In the genomic region with DNA sequence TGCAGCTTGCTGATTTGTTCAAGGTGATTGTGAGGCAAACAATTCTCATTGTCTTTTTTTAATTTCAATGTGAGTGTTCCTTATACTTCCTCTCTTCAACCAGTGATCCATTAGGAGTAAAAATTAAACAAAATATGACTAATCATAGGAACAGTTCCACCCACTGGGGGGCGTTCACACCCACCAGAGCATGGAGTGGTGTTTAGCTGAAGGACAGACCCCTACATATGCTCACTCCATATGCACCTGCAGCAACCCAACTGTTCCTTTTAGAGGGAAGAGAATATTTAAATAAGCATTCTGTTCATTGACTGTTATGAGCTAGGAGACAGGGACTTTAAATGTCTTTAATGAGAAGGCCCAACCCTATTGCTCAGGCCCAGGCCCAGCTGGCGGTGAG, we compare ENCODE assay signal across 13 cellular contexts.
DNase-seq lines count a peak whose midpoint lies in the region; ATAC-seq and TF ChIP-seq lines count a peak whose summit lies in the region.
"Had no signal": no experiment of that assay in that cellular context is flagged by ENCODE, and none has a peak within 500 bp of the region (broad histone marks: within the 10 kb centered on the region; RNA-seq: fewer than 3 reads in every experiment).

No MANE protein-coding gene starts in this region.

- H3K27me3 ChIP-seq in GM23338 (ENCODE audit: insufficient read depth) (no peaks in the 10 kb centered on the region), WERI-Rb-1 (ENCODE audit: insufficient read depth, low read depth, severe bottlenecking) (no peaks in the 10 kb centered on the region), neural cell (ENCODE audit: insufficient read depth, low read depth, low read length) (no peaks in the 10 kb centered on the region), MG63 (no peaks in the 10 kb centered on the region), testis (no peaks in the 10 kb centered on the region)

- H3K36me3 ChIP-seq in GM23338 (ENCODE audit: insufficient read depth) (no peaks in the 10 kb centered on the region), WERI-Rb-1 (no peaks in the 10 kb centered on the region), neural cell (ENCODE audit: insufficient read depth, low read length) (no peaks in the 10 kb centered on the region), MG63 (no peaks in the 10 kb centered on the region), testis (ENCODE audit: low read depth, missing control alignments) (no peaks in the 10 kb centered on the region)

- TF ChIP-seq RAD21 in neural cell (conservative IDR thresholded peaks at IDR 0.05), result no peak

- no peaks in the 10 kb centered on the region; the same call in 2 of the 3 replicates for H3K9me3 Mint-ChIP-seq in GM23338
- H3K9me3 Mint-ChIP-seq: CD8-positive, alpha-beta memory T cell; natural killer cell had no signal

- peak; percentile 53 for ATAC-seq in GM23338
- ATAC-seq in HG02763 (IDR thresholded peaks at IDR 0.05; ENCODE audit: unreplicated experiment), result no peak
- ATAC-seq: activated CD4-positive, CD25-positive, alpha-beta regulatory T cell treated with anti-CD3 and anti-CD28 coated beads, Interleukin-2, amount 50 U/mL, for 24 hours; natural killer cell had no signal

- TF ChIP-seq CTCF in GM23338 (conservative IDR thresholded peaks at IDR 0.05; ENCODE audit: low read depth in 2 of 2), result peak; percentile 55 to 66
- TF ChIP-seq CTCF in WERI-Rb-1 (IDR thresholded peaks at IDR 0.05; ENCODE audit: low read depth, low read length), result peak; percentile 45
- TF ChIP-seq CTCF in neural cell (IDR thresholded peaks at IDR 0.05; ENCODE audit: poor library complexity, severe bottlenecking), result peak; percentile 19
- TF ChIP-seq CTCF in testis (IDR thresholded peaks at IDR 0.05), result no peak

- H3F3A ChIP-seq in GM23338 (replicated peaks; ENCODE audit: low read depth) (no peaks in the 10 kb centered on the region), neural cell (ENCODE audit: insufficient read depth, low read length, poor library complexity, severe bottlenecking) (no peaks in the 10 kb centered on the region)

- intact Hi-C loops in testis (cut with DNase I; ENCODE audit: low total_unique reads), result no loop called here

- no peak for TF ChIP-seq EP300 in neural cell (conservative IDR thresholded peaks at IDR 0.05; ENCODE audit: poor library complexity, severe bottlenecking)

- 62 to 73% methylated on average over 2 of the region's 2 CpGs for whole genome bisulfite sequencing in testis, 2 donors

- H3K9me2 ChIP-seq in GM23338 (ENCODE audit: insufficient read depth) (no peaks in the 10 kb centered on the region), neural cell (ENCODE audit: insufficient read depth, low read length) (no peaks in the 10 kb centered on the region)

- H4K20me1 ChIP-seq in GM23338 (replicated peaks; ENCODE audit: insufficient read depth) (no peaks in the 10 kb centered on the region), neural cell (ENCODE audit: insufficient read depth) (no peaks in the 10 kb centered on the region)

- no peak overlapping the region for H3K9ac ChIP-seq in neural cell (ENCODE audit: low read length)

- TF ChIP-seq POLR2A in testis (IDR thresholded peaks at IDR 0.05), result no peak

- H3K4me3 Mint-ChIP-seq in GM23338, result no peak overlapping the region
- H3K4me3 Mint-ChIP-seq: CD8-positive, alpha-beta memory T cell; natural killer cell had no signal

- peaks cover 2% of the 10 kb centered on the region for H3K27me3 Mint-ChIP-seq in GM23338 (ENCODE audit: insufficient read depth, low read depth, poor library complexity)

- DNase-seq in GM23338 (ENCODE audit: low spot score) (peak; percentile 23), NCI-H1105 treated with DMSO at 0.1 percent for 48 hours (lab: John Stamatoyannopoulos, UW) (peak; percentile 22), WERI-Rb-1 (no peak), MG63 (no peak), RPMI8226 (no peak), testis (no peak)
- DNase-seq: CD8-positive, alpha-beta memory T cell; natural killer cell had no signal

- H3K27ac ChIP-seq in GM23338 (ENCODE audit: low read depth) (0 out of 2 replicates have a peak overlapping the region, but pooled peaks have one; percentile 8), WERI-Rb-1 (peak overlapping the region; percentile 20; the same call in 1 of the 2 replicates), neural cell (ENCODE audit: low read length) (no peak overlapping the region), testis (no peak overlapping the region)
- H3K27ac ChIP-seq: SK-N-MC had no signal

- no peaks in the 10 kb centered on the region for H3K79me2 ChIP-seq in GM23338 (replicated peaks; ENCODE audit: insufficient read depth)
- H3K79me2 ChIP-seq in neural cell (replicated peaks; ENCODE audit: insufficient read depth, low read length), result no peaks in the 10 kb centered on the region

- H3K27ac Mint-ChIP-seq in GM23338, result peak overlapping the region; percentile 72
- H3K27ac Mint-ChIP-seq: natural killer cell had no signal

- H3K4me3 ChIP-seq in GM23338 (no peak overlapping the region), WERI-Rb-1 (ENCODE audit: low read depth, low read length) (no peak overlapping the region), neural cell (ENCODE audit: low read length) (no peak overlapping the region), MG63 (no peak overlapping the region), testis (no peak overlapping the region)
- H3K4me3 ChIP-seq: skin epidermis had no signal

- H3K9me3 ChIP-seq in WERI-Rb-1 (ENCODE audit: severe bottlenecking), result no peaks in the 10 kb centered on the region
- H3K9me3 ChIP-seq in neural cell (ENCODE audit: low read length), result no peaks in the 10 kb centered on the region
- no peaks in the 10 kb centered on the region for H3K9me3 ChIP-seq in MG63
- H3K9me3 ChIP-seq in testis, result no peaks in the 10 kb centered on the region

- H3K4me1 ChIP-seq in GM23338 (ENCODE audit: insufficient read depth) (peaks cover 29% of the 10 kb centered on the region), testis (no peaks in the 10 kb centered on the region)

- H3K4me2 ChIP-seq in GM23338 (no peak overlapping the region), neural cell (ENCODE audit: low read length) (no peak overlapping the region)

- no peaks in the 10 kb centered on the region for H3K36me3 Mint-ChIP-seq in GM23338 (ENCODE audit: low read depth)
- H3K36me3 Mint-ChIP-seq: CD8-positive, alpha-beta memory T cell; natural killer cell had no signal

- H2AFZ ChIP-seq in GM23338, result peak overlapping the region; percentile 52; the same call in 1 of the 2 replicates
- no peak overlapping the region for H2AFZ ChIP-seq in neural cell (ENCODE audit: low read depth, low read length)

- peaks cover 41% of the 10 kb centered on the region for H3K4me1 Mint-ChIP-seq in GM23338
- H3K4me1 Mint-ChIP-seq: CD8-positive, alpha-beta memory T cell; natural killer cell had no signal

TF ChIP-seq in GM23338, 12 proteins besides CTCF, POLR2A, EP300 and RAD21 (continues in another document):
- TF ChIP-seq REST (IDR thresholded peaks at IDR 0.05; ENCODE audit: unreplicated experiment), result no peak
- no peak for TF ChIP-seq JUNB (IDR thresholded peaks at IDR 0.05; ENCODE audit: unreplicated experiment)

TF ChIP-seq in neural cell, 6 proteins besides CTCF, POLR2A, EP300 and RAD21:
- TF ChIP-seq POLR2AphosphoS5 (IDR thresholded peaks at IDR 0.05), result no peak
- TF ChIP-seq TAF1 (IDR thresholded peaks at IDR 0.05; ENCODE audit: low read depth), result no peak
- no peak for TF ChIP-seq SMC3 (conservative IDR thresholded peaks at IDR 0.05; ENCODE audit: poor library complexity)
- TF ChIP-seq MXI1 (conservative IDR thresholded peaks at IDR 0.05; ENCODE audit: poor library complexity, severe bottlenecking), result no peak
- TF ChIP-seq EZH2 (IDR thresholded peaks at IDR 0.05; ENCODE audit: borderline replicate concordance, insufficient read depth, low read length, poor library complexity, severe bottlenecking), result no peak
- TF ChIP-seq REST (IDR thresholded peaks at IDR 0.05; ENCODE audit: borderline replicate concordance), result no peak

Comparison
In these comparisons a context has a peak if more than half of its experiments do, and no peak if none do; other contexts are left out.
1. DNase-seq: peak in GM23338 (single experiment) and NCI-H1105 treated with DMSO at 0.1 percent for 48 hours (single experiment); none in WERI-Rb-1 (single experiment), MG63 (single experiment), RPMI8226 (single experiment) and testis (single experiment).
2. H3K27ac ChIP-seq: peak in GM23338 (single experiment) and WERI-Rb-1 (single experiment); none in neural cell (single experiment) and testis (0 of 2).
3. CTCF ChIP-seq: peak in GM23338 (2 of 2), WERI-Rb-1 (single experiment) and neural cell (single experiment); none in testis (0 of 3).